ENCODE assay signal across 8 cellular contexts in genomic region chr7:6637544-6638229, GRCh38. TPM values are rescaled to one million over a fixed set of nuclear protein-coding genes. Genes with fewer than 3 reads are reported as not detected.
DNase-seq lines count a peak whose midpoint lies in the region; ATAC-seq, FAIRE-seq and TF ChIP-seq lines count a peak whose summit lies in the region.

No MANE protein-coding gene starts in this region.

- H3K36me3 ChIP-seq in kidney epithelial cell (ENCODE audit: control insufficient read depth, insufficient read depth, low read length) = no peaks in the 10 kb centered on the region

- TF ChIP-seq CTCF in D721Med (IDR thresholded peaks at IDR 0.05; ENCODE audit: insufficient read depth, missing control alignments) = peak; percentile 19
- TF ChIP-seq CTCF in astrocyte of the spinal cord (IDR thresholded peaks at IDR 0.05; ENCODE audit: low read depth, low read length) = peak; percentile 26
- TF ChIP-seq CTCF in kidney epithelial cell (IDR thresholded peaks at IDR 0.05; ENCODE audit: insufficient read depth, low read length, poor library complexity, severe bottlenecking) = peak; percentile 19

- peak; percentile 80 for DNase-seq in D721Med (ENCODE audit: insufficient read length, low spot score)
- peak; percentile 7 for DNase-seq in astrocyte of the spinal cord (ENCODE audit: low read depth, low spot score)
- no peak for DNase-seq in kidney epithelial cell (ENCODE audit: low read depth)
- DNase-seq in stimulated activated CD4-positive, alpha-beta T cell treated with anti-CD3 and anti-CD28 coated beads, Interleukin-4, amount 100 ng/mL, for 48 hours (ENCODE audit: low read depth in 2 of 2) = peak; percentile 22 to 44
- no peak for DNase-seq in NCI-H2029 treated with DMSO at 0.1 percent for 48 hours (lab: John Stamatoyannopoulos, UW)

- H3K4me3 Mint-ChIP-seq in T-helper 1 cell treated with Interleukin-12 subunit alpha and Interleukin-12 subunit beta and Interleukin-4 antibody, amounts not matched to agents 30 μg/mL and 1 μg/mL, for 36 hours = peak overlapping the region; percentile 81

- H3K27me3 ChIP-seq in kidney epithelial cell (ENCODE audit: control insufficient read depth, insufficient read depth, low read length) = no peaks in the 10 kb centered on the region

- FAIRE-seq in D721Med (lab: Jason Lieb, UNC) = no peak

- peak overlapping the region; percentile 56 for H3K27ac Mint-ChIP-seq in T-helper 1 cell treated with Interleukin-12 subunit alpha and Interleukin-12 subunit beta and Interleukin-4 antibody, amounts not matched to agents 30 μg/mL and 1 μg/mL, for 36 hours

- peaks cover 24% of the 10 kb centered on the region for H3K36me3 Mint-ChIP-seq in T-helper 1 cell treated with Interleukin-12 subunit alpha and Interleukin-12 subunit beta and Interleukin-4 antibody, amounts not matched to agents 30 μg/mL and 1 μg/mL, for 36 hours (ENCODE audit: low read depth)

- H3K4me3 ChIP-seq in astrocyte of the spinal cord (ENCODE audit: low read depth, low read length) = peak overlapping the region; percentile 59
- H3K4me3 ChIP-seq in kidney epithelial cell (ENCODE audit: low read depth, low read length) = peak overlapping the region; percentile 87

- ATAC-seq in GM19452 (IDR thresholded peaks at IDR 0.05; ENCODE audit: unreplicated experiment) = peak; percentile 78
- peak; percentile 80 for ATAC-seq in HG03521 (IDR thresholded peaks at IDR 0.05; ENCODE audit: unreplicated experiment)

- peaks cover 18% of the 10 kb centered on the region for H3K4me1 Mint-ChIP-seq in T-helper 1 cell treated with Interleukin-12 subunit alpha and Interleukin-12 subunit beta and Interleukin-4 antibody, amounts not matched to agents 30 μg/mL and 1 μg/mL, for 36 hours (ENCODE audit: low read depth)

- in situ Hi-C loops in astrocyte of the spinal cord (cut with HindIII; ENCODE audit: low sequenced_read_pairs) = no loop called here

- no peaks in the 10 kb centered on the region for H3K27me3 Mint-ChIP-seq in T-helper 1 cell treated with Interleukin-12 subunit alpha and Interleukin-12 subunit beta and Interleukin-4 antibody, amounts not matched to agents 30 μg/mL and 1 μg/mL, for 36 hours (ENCODE audit: low read depth)

- peaks cover 4% of the 10 kb centered on the region for H3K9me3 Mint-ChIP-seq in T-helper 1 cell treated with Interleukin-12 subunit alpha and Interleukin-12 subunit beta and Interleukin-4 antibody, amounts not matched to agents 30 μg/mL and 1 μg/mL, for 36 hours

RNA-seq across cellular contexts. Expression of gene ZNF316, which starts 0.6 kb away (rescaled TPM):
- total RNA-seq in kidney epithelial cell = 24.9 and 26.2 TPM in 2 replicates

RNA-seq across cellular contexts. Expression of gene ZNF853, which starts 22.3 kb away (rescaled TPM):
- total RNA-seq in kidney epithelial cell = 25.7 and 36.3 TPM in 2 replicates

RNA-seq across cellular contexts. Expression of gene INTS15, which starts 47.9 kb away (rescaled TPM):
- total RNA-seq in kidney epithelial cell = 36.0 and 44.2 TPM in 2 replicates

Comparison
In these comparisons a context has a peak if more than half of its experiments do, and no peak if none do; other contexts are left out.
1. DNase-seq: peak in D721Med (single experiment), astrocyte of the spinal cord (single experiment) and stimulated activated CD4-positive, alpha-beta T cell treated with anti-CD3 and anti-CD28 coated beads, Interleukin-4, amount 100 ng/mL, for 48 hours (2 of 2); none in kidney epithelial cell (single experiment) and NCI-H2029 treated with DMSO at 0.1 percent for 48 hours (single experiment).
2. Peak in every context shown above with its lines, with median percentiles within 50 percentile points of each other: CTCF ChIP-seq.